Comparison of ENCODE assay signal across 12 cellular contexts in genomic region chr2:237978058-237978712, GRCh38. TPM values are rescaled to one million over a fixed set of nuclear protein-coding genes. Genes with fewer than 3 reads are reported as not detected.
DNase-seq lines count a peak whose midpoint lies in the region; ATAC-seq, FAIRE-seq and TF ChIP-seq lines count a peak whose summit lies in the region.
"Had no signal": no experiment of that assay in that cellular context is flagged by ENCODE, and none has a peak within 500 bp of the region (broad histone marks: within the 10 kb centered on the region; RNA-seq: fewer than 3 reads in every experiment).

No MANE protein-coding gene starts in this region.

- H3K23me2 ChIP-seq in H1 (ENCODE audit: low read depth, low read length): no peaks in the 10 kb centered on the region

- ATAC-seq in IMR-90 (ENCODE audit: low read depth) (peak; percentile 64), HG02852 (IDR thresholded peaks at IDR 0.05; ENCODE audit: unreplicated experiment) (no peak), GM21360 (IDR thresholded peaks at IDR 0.05; ENCODE audit: unreplicated experiment) (no peak)

- H2BK20ac ChIP-seq in IMR-90 (ENCODE audit: low read depth, low read length) (no peak overlapping the region), H1 (ENCODE audit: low read length) (no peak overlapping the region)

- peak overlapping the region; percentile 40; the same call in 1 of the 2 replicates for H3K9ac ChIP-seq in BLaER1
- no peak overlapping the region for H3K9ac ChIP-seq in IMR-90 (ENCODE audit: low read depth, low read length)
- no peak overlapping the region for H3K9ac ChIP-seq in H1 (replicated peaks in 1 of 4; ENCODE audit: extremely low read depth in 1 of 4, low read depth in 3 of 4, low read length in 3 of 4)

- H3K27me3 ChIP-seq in BLaER1 (no peaks in the 10 kb centered on the region), IMR-90 (ENCODE audit: control insufficient read depth, insufficient read depth, low read length) (no peaks in the 10 kb centered on the region), H1 (replicated peaks in 1 of 4; ENCODE audit: control insufficient read depth in 3 of 4, extremely low read depth in 1 of 4, insufficient read depth in 3 of 4, low read length in 3 of 4) (no peaks in the 10 kb centered on the region)
- H3K27me3 ChIP-seq: colonic mucosa, transverse colon had no signal

- FAIRE-seq in H1 (lab: Jason Lieb, UNC): no peak
- FAIRE-seq: D721Med had no signal

- TF ChIP-seq RAD21 in IMR-90 (IDR thresholded peaks at IDR 0.05; ENCODE audit: low read length) (no peak), H1 (IDR thresholded peaks at IDR 0.05 in 1 of 2, conservative IDR thresholded peaks at IDR 0.05 in 1 of 2; ENCODE audit: low read depth in 2 of 2, low read length in 2 of 2) (no peak)

- H3K79me1 ChIP-seq in IMR-90 (ENCODE audit: low read depth in 1 of 2, low read length in 2 of 2) (peaks cover 63 to 93% of the 10 kb centered on the region in 2 experiments), H1 (ENCODE audit: low read depth, low read length) (peaks cover 26% of the 10 kb centered on the region)

- TF ChIP-seq POLR2A in IMR-90 (IDR thresholded peaks at IDR 0.05; ENCODE audit: low read depth, low read length): no peak
- no peak for TF ChIP-seq POLR2A in H1 (IDR thresholded peaks at IDR 0.05; ENCODE audit: control extremely low read depth in 1 of 2, low read depth in 2 of 2, low read length in 2 of 2)

- H3K4me3 ChIP-seq in BLaER1: no peak overlapping the region
- no peak overlapping the region for H3K4me3 ChIP-seq in IMR-90 (ENCODE audit: insufficient read depth, low read depth, low read length)
- no peak overlapping the region for H3K4me3 ChIP-seq in H1 (ENCODE audit: extremely low read depth in 1 of 4, insufficient read depth in 2 of 4, low read depth in 3 of 4, low read length in 4 of 4)
- H3K4me3 ChIP-seq: colonic mucosa, transverse colon had no signal

- H2AK5ac ChIP-seq in IMR-90 (ENCODE audit: low read depth, low read length): no peak overlapping the region
- H2AK5ac ChIP-seq in H1 (ENCODE audit: low read depth, low read length): no peak overlapping the region

- no peak for TF ChIP-seq CTCF in IMR-90 (conservative IDR thresholded peaks at IDR 0.05; ENCODE audit: low read depth, low read length)
- TF ChIP-seq CTCF in H1 (IDR thresholded peaks at IDR 0.05; ENCODE audit: control extremely low read depth in 1 of 3, insufficient read depth in 1 of 3, low read depth in 1 of 3, low read length in 3 of 3): no peak

- CTCF ChIA-PET in IMR-90 (lab: Yijun Ruan, JAX) (interaction anchor here (0.6 kb wide), 1 partner anchor 9 kb away, joined by 3 read pairs; no protein-coding TSS in a partner anchor), H1 (lab: Charles Lee; ENCODE audit: partially characterized antibody) (interaction anchor here (4.7 kb wide), 1 partner anchor 9 kb away, joined by 24 read pairs; no protein-coding TSS in a partner anchor)

- WGBS in IMR-90 (ENCODE audit: extremely low coverage in 2 of 2, insufficient read length in 1 of 2), 2 experiments: 80% methylated on average over 2 of the region's 8 CpGs; no CpG with 5 or more reads in 1 of the 2 experiments
- WGBS in H1 (ENCODE audit: extremely low coverage in 1 of 2, insufficient coverage in 1 of 2, insufficient read length in 1 of 2, insufficient replicate concordance in 2 of 2, low coverage in 1 of 2, low lambda C conversion rate in 2 of 2, missing lambda C conversion rate in 1 of 2), 2 experiments: 92% methylated on average over 7 of the region's 8 CpGs; no CpG with 5 or more reads in 1 of the 2 experiments

- H4K91ac ChIP-seq in IMR-90 (ENCODE audit: insufficient read depth, low read depth, low read length) (no peak overlapping the region), H1 (replicated peaks; ENCODE audit: insufficient read length, low read length) (no peak overlapping the region)

- H2BK12ac ChIP-seq in H1 (ENCODE audit: low read depth, low read length): no peak overlapping the region

- H4K20me1 ChIP-seq in BLaER1 (peaks cover 68% of the 10 kb centered on the region), IMR-90 (ENCODE audit: insufficient read depth, low read length) (peaks cover 71% of the 10 kb centered on the region), H1 (replicated peaks in 1 of 2; ENCODE audit: control insufficient read depth in 1 of 2, insufficient read depth in 2 of 2, low read length in 2 of 2) (peaks cover 2 to 18% of the 10 kb centered on the region in 2 experiments)

- H3K18ac ChIP-seq in IMR-90 (ENCODE audit: low read depth, low read length): no peak overlapping the region
- no peak overlapping the region for H3K18ac ChIP-seq in H1 (ENCODE audit: extremely low read depth, low read length)

- H2AK9ac ChIP-seq in IMR-90 (replicated peaks; ENCODE audit: low read depth, low read length, poor library complexity): no peak overlapping the region

- H3K4me2 ChIP-seq in BLaER1 (peak overlapping the region; percentile 78), IMR-90 (ENCODE audit: low read depth, low read length) (no peak overlapping the region), H1 (ENCODE audit: insufficient read depth in 1 of 2, low read depth in 2 of 2, low read length in 2 of 2) (no peak overlapping the region)

- H3K36me3 ChIP-seq in BLaER1 (peaks cover 32% of the 10 kb centered on the region), IMR-90 (ENCODE audit: control insufficient read depth, insufficient read depth, low read length) (peaks cover 29% of the 10 kb centered on the region), H1 (ENCODE audit: control insufficient read depth in 2 of 4, insufficient read depth in 4 of 4, low read length in 3 of 4) (peaks cover 0 to 6% (median 0%) of the 10 kb centered on the region in 4 experiments; a peak in 1 of 8 replicates)
- H3K36me3 ChIP-seq: colonic mucosa, transverse colon had no signal

- peaks cover 45% of the 10 kb centered on the region for H3K9me1 ChIP-seq in IMR-90 (ENCODE audit: insufficient read depth, low read length)

- dilution Hi-C loops in IMR-90 (cut with HindIII; ENCODE audit: low sequenced_read_pairs, unreplicated experiment): no loop called here

- no TSS peak for BruUV-seq in IMR-90 (replicated peaks; lab: Mats Ljungman, UMichigan)

- TF ChIP-seq EP300 in H1 (IDR thresholded peaks at IDR 0.05; ENCODE audit: borderline replicate concordance in 1 of 2, low read depth in 2 of 2, low read length in 2 of 2): no peak

- H3K4me1 ChIP-seq in BLaER1: peaks cover 59% of the 10 kb centered on the region
- peaks cover 5% of the 10 kb centered on the region; the same call in 1 of the 2 replicates for H3K4me1 ChIP-seq in IMR-90 (ENCODE audit: control insufficient read depth, insufficient read depth, low read length)
- H3K4me1 ChIP-seq in H1 (replicated peaks in 1 of 4; ENCODE audit: control insufficient read depth in 3 of 4, insufficient read depth in 4 of 4, low read length in 3 of 4): peaks cover 0 to 8% (median 3%) of the 10 kb centered on the region in 4 experiments; a peak in 5 of 7 replicates
- H3K4me1 ChIP-seq: colonic mucosa had no signal

- no peak overlapping the region for H2AFZ ChIP-seq in IMR-90 (replicated peaks; ENCODE audit: low read length, poor library complexity)
- no peak overlapping the region for H2AFZ ChIP-seq in H1 (ENCODE audit: low read length)

- POLR2A ChIA-PET in IMR-90 (lab: Charles Lee; ENCODE audit: unreplicated experiment) (no interaction called here), H1 (lab: Charles Lee; ENCODE audit: partially characterized antibody) (interaction anchor here (0.6 to 1.4 kb wide), 5 partner anchors 8 to 111 kb away, joined by 3 to 4 read pairs (median 3); no protein-coding TSS in a partner anchor)

- H3K27ac ChIP-seq in BLaER1 (peak overlapping the region; percentile 57; the same call in 1 of the 2 replicates), IMR-90 (ENCODE audit: insufficient read depth, low read length) (no peak overlapping the region), H1 (ENCODE audit: low read depth, low read length) (no peak overlapping the region)
- H3K27ac ChIP-seq: colonic mucosa, transverse colon had no signal

- H2BK15ac ChIP-seq in IMR-90 (ENCODE audit: low read depth, low read length) (no peak overlapping the region), H1 (ENCODE audit: low read length) (no peak overlapping the region)

- peaks cover 5 to 74% of the 10 kb centered on the region in 2 experiments; a peak in 3 of 4 replicates for H3K79me2 ChIP-seq in H1 (ENCODE audit: control insufficient read depth in 1 of 2, insufficient read depth in 2 of 2, low read length in 2 of 2)

- no peak overlapping the region for H4K5ac ChIP-seq in IMR-90 (ENCODE audit: low read depth, low read length)
- H4K5ac ChIP-seq in H1 (ENCODE audit: insufficient read length, low read depth, low read length): no peak overlapping the region

- H2BK120ac ChIP-seq in IMR-90 (ENCODE audit: low read depth, low read length): no peak overlapping the region
- H2BK120ac ChIP-seq in H1 (replicated peaks; ENCODE audit: low read depth, low read length): no peak overlapping the region

- no peak overlapping the region for H2BK5ac ChIP-seq in IMR-90 (ENCODE audit: low read depth, low read length, poor library complexity, severe bottlenecking)
- no peak overlapping the region for H2BK5ac ChIP-seq in H1 (ENCODE audit: low read depth, low read length)

- no peak overlapping the region for H3K14ac ChIP-seq in IMR-90 (replicated peaks; ENCODE audit: low read depth, low read length)
- no peak overlapping the region for H3K14ac ChIP-seq in H1 (ENCODE audit: insufficient read length)

- DNase-seq in IMR-90 (peak; percentile 30), H1 (ENCODE audit: low read depth in 1 of 2, low spot score in 2 of 2) (no peak), myocyte (ENCODE audit: low read depth) (peak; percentile 24), SHP77 treated with DMSO at 0.1 percent for 48 hours (lab: John Stamatoyannopoulos, UW) (no peak), SKM-1 treated with dmso at 0.1 percent for 144 hours (lab: John Stamatoyannopoulos, UW; ENCODE audit: unreplicated experiment) (no peak)
- DNase-seq: colonic mucosa; stimulated activated CD4-positive, alpha-beta T cell treated with anti-CD3 and anti-CD28 coated beads, Interleukin-4, amount 100 ng/mL, for 4 hours; transverse colon had no signal

- H3K4ac ChIP-seq in IMR-90 (ENCODE audit: low read depth, low read length) (no peak overlapping the region), H1 (replicated peaks; ENCODE audit: insufficient read length, low read depth, low read length) (no peak overlapping the region)

- no peak overlapping the region for H4K8ac ChIP-seq in IMR-90 (ENCODE audit: low read depth in 2 of 2, low read length in 2 of 2)
- H4K8ac ChIP-seq in H1 (ENCODE audit: extremely low read depth, insufficient read depth, low read length): peak overlapping the region; percentile 28; the same call in 1 of the 2 replicates

- H3K23ac ChIP-seq in IMR-90 (ENCODE audit: low read depth, low read length): no peak overlapping the region
- H3K23ac ChIP-seq in H1 (ENCODE audit: insufficient read length): no peak overlapping the region

- intact Hi-C loops in IMR-90 (cut with micrococcal nuclease): no loop called here

- no peaks in the 10 kb centered on the region for H3K9me3 ChIP-seq in BLaER1
- H3K9me3 ChIP-seq in IMR-90 (ENCODE audit: control insufficient read depth, insufficient read depth, low read length): no peaks in the 10 kb centered on the region
- H3K9me3 ChIP-seq in H1 (ENCODE audit: insufficient read depth in 2 of 2, low read depth in 1 of 2, low read length in 1 of 2): no peaks in the 10 kb centered on the region
- H3K9me3 ChIP-seq: colonic mucosa, transverse colon had no signal

- H3K56ac ChIP-seq in IMR-90 (ENCODE audit: extremely low read depth, insufficient read depth, low read length): no peak overlapping the region
- H3K56ac ChIP-seq in H1 (replicated peaks; ENCODE audit: insufficient read length, low read depth, low read length): no peak overlapping the region

- in situ Hi-C loops in IMR-90 (cut with MboI; ENCODE audit: low sequenced_read_pairs): no loop called here

RNA-seq across cellular contexts. Expression of gene UBE2F, which starts 11.4 kb away (rescaled TPM):
- total RNA-seq in IMR-90 (2012; rRNA removed) (44.6 and 59.4 TPM in 2 replicates), myocyte (69.4 and 135 TPM in 2 replicates)
- polyA plus RNA-seq in IMR-90 (2012; rRNA removed) (53.5 and 59.8 TPM in 2 replicates), H1 (2011; rRNA removed) (43.3 and 48.4 TPM in 2 replicates)
- polyA plus RNA-seq in IMR-90 (2012; cell fraction: cytosol; rRNA removed): 23.3 and 29.7 TPM in 2 replicates
- polyA plus RNA-seq in IMR-90 (2012; cell fraction: nucleus; rRNA removed; ENCODE audit: low replicate concordance): 12.9 and 38.5 TPM in 2 replicates
- total RNA-seq in H1 (2021; fragmentation: NEBNext Ultra II Directional; extraction: Animal tissue kit (Norgen Biotek cat#: 25700)): 59.8 and 61.9 TPM in 2 replicates
- polyA plus RNA-seq in H1 (2011; cell fraction: cytosol; rRNA removed): 53.0 TPM
- polyA plus RNA-seq in H1 (2011; cell fraction: nucleus; rRNA removed): 14.5 TPM
- 49.4 to 67.6 TPM (median 53.8 TPM) in 4 replicates for polyA plus RNA-seq in H1 (2012, experiment 1 of 2)
- polyA plus RNA-seq in H1 (2012, experiment 2 of 2): 27.7 TPM
- polyA plus RNA-seq in H1 (2013, experiment 1 of 2): 37.6 TPM
- polyA plus RNA-seq in H1 (2013, experiment 2 of 2): 39.2 TPM
- polyA minus RNA-seq in H1 (2011; rRNA and poly(A)+ RNA removed): 15.2 and 25.1 TPM in 2 replicates
- polyA minus RNA-seq in H1 (2011; cell fraction: cytosol; rRNA and poly(A)+ RNA removed): 26.3 TPM
- 26.5 TPM for polyA minus RNA-seq in H1 (2011; cell fraction: nucleus; rRNA and poly(A)+ RNA removed)
- 88.0 TPM for polyA plus RNA-seq in myocyte (2012)

Comparison
In these comparisons a context has a peak if more than half of its experiments do, and no peak if none do; other contexts are left out.
1. DNase-seq: peak in IMR-90 (single experiment) and myocyte (single experiment); none in H1 (0 of 2), SHP77 treated with DMSO at 0.1 percent for 48 hours (single experiment) and SKM-1 treated with dmso at 0.1 percent for 144 hours (single experiment).